Comparison of ENCODE assay signal across 8 cellular contexts in genomic region chr10:96470108-96470743, GRCh38. TPM values are rescaled to one million over a fixed set of nuclear protein-coding genes. Genes with fewer than 3 reads are reported as not detected.
DNase-seq lines count a peak whose midpoint lies in the region; ATAC-seq, FAIRE-seq and TF ChIP-seq lines count a peak whose summit lies in the region.

No MANE protein-coding gene starts in this region.

- H3K4me2 ChIP-seq in A549 = no peak overlapping the region
- H3K4me2 ChIP-seq in MM.1S (ENCODE audit: low read depth, low read length) = no peak overlapping the region

- no peak overlapping the region for H3K9ac ChIP-seq in MM.1S (ENCODE audit: low read length)

- H4K20me1 ChIP-seq in MM.1S (ENCODE audit: insufficient read depth, low read length) = no peaks in the 10 kb centered on the region

- TF ChIP-seq CTCF in A549 (IDR thresholded peaks at IDR 0.05) (peak; percentile 32), GM12864 (IDR thresholded peaks at IDR 0.05; ENCODE audit: low read depth, low read length, missing control alignments) (peak; percentile 87), MM.1S (IDR thresholded peaks at IDR 0.05; ENCODE audit: low read length) (peak; percentile 64), cardiac muscle cell (IDR thresholded peaks at IDR 0.05; ENCODE audit: low read depth, low read length) (peak; percentile 72), retinal pigment epithelial cell (conservative IDR thresholded peaks at IDR 0.05; ENCODE audit: low read depth, low read length) (peak; percentile 85)

- H3K27ac Mint-ChIP-seq in activated T-cell treated with anti-CD3 and anti-CD28 coated beads, Interleukin-2, amount 50 U/mL, for 72 hours = no peak overlapping the region

- H3K36me3 ChIP-seq in MM.1S (replicated peaks; ENCODE audit: insufficient read depth, low read length) (no peaks in the 10 kb centered on the region), cardiac muscle cell (no peaks in the 10 kb centered on the region)

- H3K9me3 Mint-ChIP-seq in activated T-cell treated with anti-CD3 and anti-CD28 coated beads, Interleukin-2, amount 50 U/mL, for 72 hours = no peaks in the 10 kb centered on the region

- CTCF ChIA-PET in A549 (lab: Yijun Ruan, JAX) = interaction anchor here (0.6 to 2.0 kb wide), 8 partner anchors 9 to 74 kb away, joined by 3 to 11 read pairs (median 4); partner anchors contain the start of gene TLL2

- POLR2A ChIA-PET in A549 (lab: Yijun Ruan, JAX) = no interaction called here

- H3K27ac ChIP-seq in A549 (no peak overlapping the region), MM.1S (ENCODE audit: low read length) (no peak overlapping the region), cardiac muscle cell (no peak overlapping the region)

- no peaks in the 10 kb centered on the region for H3K79me2 ChIP-seq in MM.1S (ENCODE audit: low read length)

- ATAC-seq in A549 = peak; percentile 72 to 92; a peak in 5 of 6 replicates
- ATAC-seq in activated T-cell treated with anti-CD3 and anti-CD28 coated beads, Interleukin-2, amount 50 U/mL, for 72 hours (replicated peaks in 1 of 2) = peak; percentile 57 to 65
- ATAC-seq in HG02571 (IDR thresholded peaks at IDR 0.05; ENCODE audit: unreplicated experiment) = no peak

- H3K27me3 Mint-ChIP-seq in activated T-cell treated with anti-CD3 and anti-CD28 coated beads, Interleukin-2, amount 50 U/mL, for 72 hours (ENCODE audit: low read depth) = peaks cover 40% of the 10 kb centered on the region

- DNase-seq in A549 (ENCODE audit: low read depth in 1 of 2, low spot score in 1 of 2) = peak; percentile 44 to 51
- DNase-seq in GM12864 (ENCODE audit: low read depth) = no peak
- peak; percentile 10 for DNase-seq in MM.1S
- peak; percentile 41 to 43 for DNase-seq in activated T-cell treated with anti-CD3 and anti-CD28 coated beads, Interleukin-2, amount 50 U/mL, for 72 hours
- DNase-seq in cardiac muscle cell (ENCODE audit: low read depth in 1 of 2, low spot score in 1 of 2) = peak; percentile 53 to 54
- DNase-seq in retinal pigment epithelial cell (ENCODE audit: low read depth) = no peak
- no peak for DNase-seq in NCI-H2029 (lab: John Stamatoyannopoulos, UW)

- no peaks in the 10 kb centered on the region for H3K4me1 Mint-ChIP-seq in activated T-cell treated with anti-CD3 and anti-CD28 coated beads, Interleukin-2, amount 50 U/mL, for 72 hours (ENCODE audit: low read depth)

- H3K4me3 Mint-ChIP-seq in activated T-cell treated with anti-CD3 and anti-CD28 coated beads, Interleukin-2, amount 50 U/mL, for 72 hours = no peak overlapping the region

- 0% methylated on average over 4 of the region's 4 CpGs for WGBS in A549 (ENCODE audit: missing lambda C conversion rate)

- TF ChIP-seq EP300 in A549 (IDR thresholded peaks at IDR 0.05) = no peak

- TF ChIP-seq RAD21 in A549 (conservative IDR thresholded peaks at IDR 0.05 in 1 of 2, IDR thresholded peaks at IDR 0.05 in 1 of 2) = peak; percentile 23 to 33; a peak in 2 of 5 replicates

- H3K9me3 ChIP-seq in A549 (peaks cover 4% of the 10 kb centered on the region; the same call in 1 of the 3 replicates), MM.1S (replicated peaks; ENCODE audit: insufficient read depth, low read length) (no peaks in the 10 kb centered on the region), cardiac muscle cell (ENCODE audit: low read depth) (no peaks in the 10 kb centered on the region)

- no peak for TF ChIP-seq POLR2A in A549 (IDR thresholded peaks at IDR 0.05; ENCODE audit: low read length)

- no peak overlapping the region for H3K4me3 ChIP-seq in A549
- H3K4me3 ChIP-seq in GM12864 (ENCODE audit: low read depth, low read length) = no peak overlapping the region
- H3K4me3 ChIP-seq in MM.1S (ENCODE audit: low read length) = no peak overlapping the region
- H3K4me3 ChIP-seq in cardiac muscle cell = no peak overlapping the region
- no peak overlapping the region for H3K4me3 ChIP-seq in retinal pigment epithelial cell (ENCODE audit: low read length)

- H3K36me3 Mint-ChIP-seq in activated T-cell treated with anti-CD3 and anti-CD28 coated beads, Interleukin-2, amount 50 U/mL, for 72 hours (ENCODE audit: insufficient read depth in 2 of 2) = no peaks in the 10 kb centered on the region

- H3F3A ChIP-seq in MM.1S (ENCODE audit: insufficient read depth, low read length) = no peaks in the 10 kb centered on the region

- no peaks in the 10 kb centered on the region for H3K9me2 ChIP-seq in MM.1S (replicated peaks; ENCODE audit: insufficient read depth, low read length)

- FAIRE-seq in A549 (lab: Jason Lieb, UNC) = no peak

- no peak overlapping the region for H2AFZ ChIP-seq in MM.1S (ENCODE audit: low read length)

- H3K27me3 ChIP-seq in MM.1S (replicated peaks; ENCODE audit: insufficient read depth, low read length) = no peaks in the 10 kb centered on the region
- no peaks in the 10 kb centered on the region for H3K27me3 ChIP-seq in cardiac muscle cell

- H3K4me1 ChIP-seq in A549 = no peaks in the 10 kb centered on the region
- no peaks in the 10 kb centered on the region for H3K4me1 ChIP-seq in MM.1S (ENCODE audit: low read length)
- no peaks in the 10 kb centered on the region for H3K4me1 ChIP-seq in cardiac muscle cell (ENCODE audit: low read depth)

TF ChIP-seq in A549, 52 proteins besides CTCF, POLR2A, EP300 and RAD21:
- TF ChIP-seq BHLHE40 (IDR thresholded peaks at IDR 0.05; ENCODE audit: low read depth, low read length) (no peak), KDM1A (IDR thresholded peaks at IDR 0.05; ENCODE audit: low read depth) (no peak), EHF (CRISPR knock-in tag; IDR thresholded peaks at IDR 0.05) (no peak), TFCP2L1 (CRISPR knock-in tag; IDR thresholded peaks at IDR 0.05) (no peak), NR3C1 (IDR thresholded peaks at IDR 0.05) (no peak), ZC3H11A (IDR thresholded peaks at IDR 0.05) (no peak), POLR2AphosphoS2 (conservative IDR thresholded peaks at IDR 0.05; ENCODE audit: low read length) (no peak), ESRRA (IDR thresholded peaks at IDR 0.05; ENCODE audit: borderline replicate concordance, low read length) (no peak), CBX8 (IDR thresholded peaks at IDR 0.05) (no peak), HEYL (CRISPR knock-in tag; IDR thresholded peaks at IDR 0.05) (no peak), FOSB (CRISPR knock-in tag; IDR thresholded peaks at IDR 0.05) (no peak), CEBPB (IDR thresholded peaks at IDR 0.05) (no peak), RARB (CRISPR knock-in tag; IDR thresholded peaks at IDR 0.05) (no peak)
- TF ChIP-seq, protein P1, sequence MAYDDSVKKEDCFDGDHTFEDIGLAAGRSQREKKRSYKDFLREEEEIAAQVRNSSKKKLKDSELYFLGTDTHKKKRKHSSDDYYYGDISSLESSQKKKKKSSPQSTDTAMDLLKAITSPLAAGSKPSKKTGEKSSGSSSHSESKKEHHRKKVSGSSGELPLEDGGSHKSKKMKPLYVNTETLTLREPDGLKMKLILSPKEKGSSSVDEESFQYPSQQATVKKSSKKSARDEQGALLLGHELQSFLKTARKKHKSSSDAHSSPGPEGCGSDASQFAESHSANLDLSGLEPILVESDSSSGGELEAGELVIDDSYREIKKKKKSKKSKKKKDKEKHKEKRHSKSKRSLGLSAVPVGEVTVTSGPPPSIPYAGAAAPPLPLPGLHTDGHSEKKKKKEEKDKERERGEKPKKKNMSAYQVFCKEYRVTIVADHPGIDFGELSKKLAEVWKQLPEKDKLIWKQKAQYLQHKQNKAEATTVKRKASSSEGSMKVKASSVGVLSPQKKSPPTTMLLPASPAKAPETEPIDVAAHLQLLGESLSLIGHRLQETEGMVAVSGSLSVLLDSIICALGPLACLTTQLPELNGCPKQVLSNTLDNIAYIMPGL (CRISPR knock-in tag; IDR thresholded peaks at IDR 0.05; ENCODE audit: borderline replicate concordance) = no peak
- TF ChIP-seq, protein P2, sequence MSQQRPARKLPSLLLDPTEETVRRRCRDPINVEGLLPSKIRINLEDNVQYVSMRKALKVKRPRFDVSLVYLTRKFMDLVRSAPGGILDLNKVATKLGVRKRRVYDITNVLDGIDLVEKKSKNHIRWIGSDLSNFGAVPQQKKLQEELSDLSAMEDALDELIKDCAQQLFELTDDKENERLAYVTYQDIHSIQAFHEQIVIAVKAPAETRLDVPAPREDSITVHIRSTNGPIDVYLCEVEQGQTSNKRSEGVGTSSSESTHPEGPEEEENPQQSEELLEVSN (IDR thresholded peaks at IDR 0.05; ENCODE audit: borderline replicate concordance, low read depth) = no peak
TF ChIP-seq in A549: peak in this region for 0.

RNA-seq across cellular contexts. Expression of gene TLL2, which starts 43.5 kb away (rescaled TPM):
- polyA plus RNA-seq in A549 (2011; rRNA removed) (0.08 TPM in 2 replicates), A549 (2017; fragmentation: RNase III; extraction: RNeasy Plus Mini Kit Qiagen cat#74134 plus additional on column Dnase treatment) (0.12 to 0.18 TPM (median 0.13 TPM) in 3 replicates), cardiac muscle cell (0.16 and 0.55 TPM in 2 replicates)
- 0.08 and 0.12 TPM in 2 replicates for polyA plus RNA-seq in A549 (2012; cell fraction: cytosol; rRNA removed)
- polyA plus RNA-seq in A549 (2012; cell fraction: nucleus; rRNA removed) = 0.16 and 0.17 TPM in 2 replicates
- 0.15 and 0.29 TPM in 2 replicates for polyA minus RNA-seq in A549 (2011; rRNA and poly(A)+ RNA removed)
- total RNA-seq in activated T-cell treated with anti-CD3 and anti-CD28 coated beads, Interleukin-2, amount 50 U/mL, for 72 hours = under 1 TPM in 1 of 2 donors, not detected in 1; 0.09 TPM
- 0.15 and 0.28 TPM in 2 replicates for total RNA-seq in cardiac muscle cell

Comparison
In these comparisons a context has a peak if more than half of its experiments do, and no peak if none do; other contexts are left out.
1. DNase-seq: peak in A549 (2 of 2), MM.1S (single experiment), activated T-cell treated with anti-CD3 and anti-CD28 coated beads, Interleukin-2, amount 50 U/mL, for 72 hours (2 of 2) and cardiac muscle cell (2 of 2); none in GM12864 (single experiment), retinal pigment epithelial cell (single experiment) and NCI-H2029 (single experiment).
2. CTCF ChIP-seq: peak in every context shown above with its lines; median percentile 87 in GM12864; 85 in retinal pigment epithelial cell; 72 in cardiac muscle cell; 64 in MM.1S; 32 in A549.